In the genomic region with DNA sequence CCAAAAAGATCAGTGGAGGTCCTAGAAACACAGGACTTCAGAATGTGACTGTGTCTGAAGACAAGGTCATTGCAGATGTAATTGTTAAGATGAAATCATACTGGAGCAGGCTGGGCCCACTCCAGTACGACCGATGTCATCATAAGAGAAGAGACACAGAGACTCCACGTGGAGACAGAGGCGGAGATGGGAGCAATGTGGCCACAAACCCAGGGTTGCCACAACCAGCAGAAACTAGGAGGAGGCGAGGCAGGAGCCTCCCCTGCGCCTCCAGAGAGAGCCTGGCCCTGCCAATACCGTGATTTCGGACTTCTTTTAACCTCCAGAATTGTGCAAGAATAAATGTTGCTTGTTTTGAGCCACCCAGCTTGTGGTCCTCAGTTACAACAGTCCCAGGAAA, we compare ENCODE assay signal across 18 cellular contexts. TPM values are rescaled to one million over a fixed set of nuclear protein-coding genes. Genes with fewer than 3 reads are reported as not detected.
A peak's percentile ranks its signal among the peaks of the same experiment; 100 is the strongest.
DNase-seq lines count a peak whose midpoint lies in the region; ATAC-seq and TF ChIP-seq lines count a peak whose summit lies in the region.
"Had no signal": no experiment of that assay in that cellular context is flagged by ENCODE, and none has a peak within 500 bp of the region (broad histone marks: within the 10 kb centered on the region; RNA-seq: fewer than 3 reads in every experiment).

No MANE protein-coding gene starts in this region.

- CTCF ChIA-PET in RWPE1 (lab: Yijun Ruan, JAX) = interaction anchor here (1.3 to 1.5 kb wide), 2 partner anchors 16 to 88 kb away, joined by 4 to 5 read pairs; no protein-coding TSS in a partner anchor

- H3K9me3 ChIP-seq in HUES6 (ENCODE audit: control insufficient read depth, insufficient read depth, low read depth, low read length) = no peaks in the 10 kb centered on the region
- H3K9me3 ChIP-seq in esophagus squamous epithelium = no peaks in the 10 kb centered on the region
- no peaks in the 10 kb centered on the region for H3K9me3 ChIP-seq in prostate gland
- H3K9me3 ChIP-seq: BLaER1 treated with 17β-estradiol and CSF1 and Interleukin-3, amounts not matched to agents 10 nM and 100 nM had no signal

- H3K27ac ChIP-seq in HUES6 (ENCODE audit: low read depth, low read length) = no peak overlapping the region
- H3K27ac ChIP-seq in RWPE1 = peak overlapping the region; percentile 87
- peak overlapping the region; percentile 75 to 89 (median 85) for H3K27ac ChIP-seq in esophagus squamous epithelium
- peak overlapping the region; percentile 35 to 57 for H3K27ac ChIP-seq in prostate gland
- H3K27ac ChIP-seq: BLaER1 treated with 17β-estradiol and CSF1 and Interleukin-3, amounts not matched to agents 10 nM and 100 nM; SJSA1 had no signal

- H3K9ac ChIP-seq in HUES6 (ENCODE audit: low read length) = no peak overlapping the region
- H3K9ac ChIP-seq: BLaER1 treated with 17β-estradiol and CSF1 and Interleukin-3, amounts not matched to agents 10 nM and 100 nM had no signal

- H3K4me1 ChIP-seq in HUES6 (ENCODE audit: control insufficient read depth, insufficient read depth, low read length) (peaks cover 37% of the 10 kb centered on the region), esophagus squamous epithelium (peaks cover 30 to 100% (median 32%) of the 10 kb centered on the region in 3 donors), prostate gland (replicated peaks) (no peaks in the 10 kb centered on the region)
- H3K4me1 ChIP-seq: SJSA1 had no signal

- POLR2A ChIA-PET in RWPE1 (lab: Yijun Ruan, JAX; ENCODE audit: low non-redundant PET) = no interaction called here

- H3K4me3 ChIP-seq in HUES6 (ENCODE audit: low read depth, low read length) (peak overlapping the region; percentile 5; the same call in 1 of the 2 replicates), esophagus squamous epithelium (peak overlapping the region in 2 of 4 donors; percentile 13 to 34), prostate gland (no peak overlapping the region)
- H3K4me3 ChIP-seq: BLaER1 treated with 17β-estradiol and CSF1 and Interleukin-3, amounts not matched to agents 10 nM and 100 nM; SJSA1 had no signal

- no peak for ATAC-seq in HG03196 (IDR thresholded peaks at IDR 0.05; ENCODE audit: unreplicated experiment)
- ATAC-seq: HepG2, PC-3 had no signal

- intact Hi-C loops in esophagus squamous epithelium (cut with DNase I) (no loop called here), prostate gland (cut with DNase I) (no loop called here)

- no peak for TF ChIP-seq POLR2A in esophagus squamous epithelium (IDR thresholded peaks at IDR 0.05)
- TF ChIP-seq POLR2A in prostate gland (IDR thresholded peaks at IDR 0.05) = no peak

- no peaks in the 10 kb centered on the region for H3K36me3 ChIP-seq in HUES6 (ENCODE audit: control insufficient read depth, insufficient read depth, low read length)
- H3K36me3 ChIP-seq in esophagus squamous epithelium = no peaks in the 10 kb centered on the region
- H3K36me3 ChIP-seq in prostate gland = no peaks in the 10 kb centered on the region
- H3K36me3 ChIP-seq: BLaER1 treated with 17β-estradiol and CSF1 and Interleukin-3, amounts not matched to agents 10 nM and 100 nM; SJSA1 had no signal

- no peak for TF ChIP-seq CTCF in RWPE1 (conservative IDR thresholded peaks at IDR 0.05; ENCODE audit: low read depth)
- TF ChIP-seq CTCF in esophagus squamous epithelium (IDR thresholded peaks at IDR 0.05) = no peak
- TF ChIP-seq CTCF in prostate gland (IDR thresholded peaks at IDR 0.05) = no peak

- 21 to 26% methylated on average over 8 of the region's 8 CpGs for WGBS in esophagus squamous epithelium, 2 donors
- WGBS in prostate gland = 41% methylated on average over 8 of the region's 8 CpGs

- DNase-seq in RWPE1 (ENCODE audit: low spot score) (no peak), esophagus squamous epithelium (lab: John Stamatoyannopoulos, UW) (no peak), prostate gland (ENCODE audit: low spot score) (no peak), T1000 (lab: John Stamatoyannopoulos, UW) (no peak)
- DNase-seq in activated CD8-positive, alpha-beta memory T cell treated with anti-CD3 and anti-CD28 coated beads, Interleukin-2, amount 50 U/mL, for 48 hours = no peak
- DNase-seq: CD8-positive, alpha-beta memory T cell; GOT3; KBM-7; MV-4-11; NCI-H1436; NCI-H2171 treated with DMSO at 0.1 percent for 48 hours; NCI-H446 treated with DMSO at 0.1 percent for 48 hours; PC-3 had no signal

- peaks cover 93% of the 10 kb centered on the region for H3K27me3 ChIP-seq in HUES6 (ENCODE audit: control insufficient read depth, insufficient read depth, low read length)
- H3K27me3 ChIP-seq in esophagus squamous epithelium = no peaks in the 10 kb centered on the region
- H3K27me3 ChIP-seq in prostate gland (replicated peaks; ENCODE audit: insufficient read depth) = peaks cover 1% of the 10 kb centered on the region
- H3K27me3 ChIP-seq: SJSA1 had no signal

RNA-seq across cellular contexts. Expression of a gene that starts 25.7 kb away (rescaled TPM):
- 10 to 100 TPM in 2 of 4 donors, 1 to 10 TPM in 2; 7.2 to 16.3 (median 11.6) TPM for total RNA-seq in esophagus squamous epithelium
- total RNA-seq in prostate gland = 10 to 100 TPM in 1 of 2 donors, 1 to 10 TPM in 1; 1.5 to 11.8 TPM
- total RNA-seq: CD8-positive, alpha-beta memory T cell; HepG2; PC-3; SJSA1 had no signal
